Comparison of ENCODE assay signal across 24 cellular contexts in genomic region chr4:20041838-20042237, GRCh38.
"Had no signal": no experiment of that assay in that cellular context is flagged by ENCODE, and none has a peak within 500 bp of the region (broad histone marks: within the 10 kb centered on the region; RNA-seq: fewer than 3 reads in every experiment).

No MANE protein-coding gene starts in this region.

- H3K27ac ChIP-seq: neutrophil, pancreas, prostate gland, right lobe of liver, sigmoid colon, suprapubic skin, testis, tibial artery, transverse colon, upper lobe of right lung, uterus had no signal

- H3K9me3 ChIP-seq: neutrophil, pancreas, prostate gland, right lobe of liver, sigmoid colon, suprapubic skin, testis, tibial artery, transverse colon, upper lobe of right lung, uterus had no signal

- H3K36me3 ChIP-seq: neutrophil, pancreas, prostate gland, right lobe of liver, sigmoid colon, suprapubic skin, tibial artery, transverse colon, upper lobe of right lung, uterus had no signal

- H3K4me3 ChIP-seq: pancreas, prostate gland, right lobe of liver, sigmoid colon, suprapubic skin, testis, tibial artery, transverse colon, upper lobe of right lung, uterus had no signal

- H3K27me3 ChIP-seq: neutrophil, pancreas, right lobe of liver, sigmoid colon, suprapubic skin, testis, tibial artery, transverse colon, upper lobe of right lung, uterus had no signal

- H3K4me1 ChIP-seq: pancreas, right lobe of liver, sigmoid colon, testis, tibial artery, transverse colon, upper lobe of right lung, uterus had no signal

- FAIRE-seq: pancreas, small intestine had no signal

- DNase-seq: naive thymus-derived CD4-positive, alpha-beta T cell; natural killer cell; nucleus accumbens; pancreas; right cardiac atrium; right lobe of liver; sigmoid colon; small intestine; stimulated activated CD4-positive, alpha-beta T cell treated with anti-CD3 and anti-CD28 coated beads, Interleukin-1b, Interleukin-23, amount 100 ng/mL, for 48 hours; stimulated activated CD4-positive, alpha-beta T cell treated with anti-CD3 and anti-CD28 coated beads, Interleukin-4, amount 100 ng/mL, for 1 hour; stimulated activated CD4-positive, alpha-beta T cell treated with anti-CD3 and anti-CD28 coated beads, Interleukin-4, amount 100 ng/mL, for 4 hours; stimulated activated CD8-positive, alpha-beta memory T cell treated with anti-CD3 and anti-CD28 coated beads, Interleukin-4, amount 100 ng/mL, for 48 hours; stimulated activated naive CD4-positive, alpha-beta T cell; stimulated activated naive CD8-positive, alpha-beta T cell treated with anti-CD3 and anti-CD28 coated beads, Interleukin-15, amount 100 ng/mL, for 72 hours; stimulated activated naive CD8-positive, alpha-beta T cell treated with anti-CD3 and anti-CD28 coated beads, Interleukin-15, Interleukin-2, amounts not matched to agents 100 U/mL and 50 U/mL, for 24 hours; substantia nigra; testis; tibial artery; transverse colon; upper lobe of right lung; uterus had no signal
